Comparison of ENCODE assay signal across 9 cellular contexts in the genomic region with DNA sequence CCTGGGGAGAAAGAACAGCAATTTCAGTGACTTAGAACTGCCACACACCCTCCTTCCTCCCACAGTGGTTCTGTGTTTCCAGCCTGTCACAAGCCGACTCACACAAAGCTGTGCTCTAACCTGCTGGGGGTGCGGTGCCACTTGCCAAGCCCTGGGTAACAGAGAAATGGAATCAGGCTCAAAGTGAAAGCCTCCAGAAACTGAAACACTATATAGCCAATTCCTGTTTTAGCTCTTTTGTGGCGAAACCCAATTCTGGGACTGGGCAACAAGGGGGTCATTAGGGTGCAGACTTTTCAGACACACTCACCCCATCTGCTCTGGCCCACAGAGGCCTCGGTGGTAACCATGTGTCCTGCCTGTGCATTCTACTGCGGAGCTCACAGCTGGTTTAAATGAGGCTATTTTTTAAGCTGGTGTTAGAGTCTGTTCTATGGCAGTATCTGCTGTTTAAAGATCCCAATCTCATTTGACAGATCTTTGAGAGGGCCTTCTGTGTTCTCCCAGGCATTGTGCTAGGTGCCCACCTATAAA. TPM values are rescaled to one million over a fixed set of nuclear protein-coding genes. Genes with fewer than 3 reads are reported as not detected.
A peak's percentile ranks its signal among the peaks of the same experiment; 100 is the strongest.
DNase-seq lines count a peak whose midpoint lies in the region; ATAC-seq lines count a peak whose summit lies in the region.
"Had no signal": no experiment of that assay in that cellular context is flagged by ENCODE, and none has a peak within 500 bp of the region (broad histone marks: within the 10 kb centered on the region; RNA-seq: fewer than 3 reads in every experiment).

No MANE protein-coding gene starts in this region.

- H3K4me1 Mint-ChIP-seq in T-cell = peaks cover 0 to 6% (median 0%) of the 10 kb centered on the region in 3 donors

- H3K27me3 Mint-ChIP-seq in T-cell = no peaks in the 10 kb centered on the region

- DNase-seq in islet precursor cell = peak; percentile 61
- DNase-seq in HK-2 (ENCODE audit: unreplicated experiment) = no peak
- no peak for DNase-seq in DMS 273 treated with DMSO at 0.1 percent for 48 hours (lab: John Stamatoyannopoulos, UW)
- no peak for DNase-seq in mesenteric fat pad (ENCODE audit: low spot score)
- DNase-seq in T-cell = no peak
- DNase-seq: heart right ventricle had no signal

- no peak overlapping the region for H3K4me3 Mint-ChIP-seq in T-cell

- no peaks in the 10 kb centered on the region for H3K9me3 Mint-ChIP-seq in T-cell

- peak; percentile 85 for ATAC-seq in GM18499 (IDR thresholded peaks at IDR 0.05; ENCODE audit: insufficient read depth, unreplicated experiment)
- peak; percentile 60 for ATAC-seq in GM21528 (IDR thresholded peaks at IDR 0.05; ENCODE audit: low FRiP score, unreplicated experiment)
- ATAC-seq in HG03575 (IDR thresholded peaks at IDR 0.05; ENCODE audit: extremely low read depth, insufficient number of reproducible peaks, low FRiP score, unreplicated experiment) = peak; percentile 80
- no peak for ATAC-seq in T-cell (replicated peaks in 1 of 4)

- CTCF ChIA-PET in T-cell (lab: Charles Lee) = interaction anchor here in 1 of 2 donors (0.6 kb wide), 1 partner anchor 17 kb away, joined by 3 read pairs; no protein-coding TSS in a partner anchor

- H3K27ac Mint-ChIP-seq in T-cell = no peak overlapping the region

- H3K36me3 Mint-ChIP-seq in T-cell = peaks cover 29% of the 10 kb centered on the region

- POLR2A ChIA-PET in T-cell (lab: Charles Lee) = no interaction called here

RNA-seq across cellular contexts. Expression of gene ACTR6, which starts 15.2 kb away (rescaled TPM):
- total RNA-seq in mesenteric fat pad (17.7 TPM), T-cell (10 to 100 TPM; 28.8 to 39.2 (median 35.3) TPM)

RNA-seq across cellular contexts. Expression of gene BLTP3B, which starts 42.8 kb away (rescaled TPM):
- total RNA-seq in mesenteric fat pad (41.1 TPM), T-cell (10 to 100 TPM; 16.3 to 21.7 (median 18.2) TPM)

Comparison
In these comparisons a context has a peak if more than half of its experiments do, and no peak if none do; other contexts are left out.
1. ATAC-seq: peak in GM18499 (single experiment), GM21528 (single experiment) and HG03575 (single experiment); none in T-cell (0 of 4).